Comparison of ENCODE assay signal across 14 cellular contexts in genomic region chr19:13977803-13978202, GRCh38. TPM values are rescaled to one million over a fixed set of nuclear protein-coding genes. Genes with fewer than 3 reads are reported as not detected.
DNase-seq lines count a peak whose midpoint lies in the region; ATAC-seq, FAIRE-seq and TF ChIP-seq lines count a peak whose summit lies in the region.
"Had no signal": no experiment of that assay in that cellular context is flagged by ENCODE, and none has a peak within 500 bp of the region (broad histone marks: within the 10 kb centered on the region; RNA-seq: fewer than 3 reads in every experiment).

No MANE protein-coding gene starts in this region.

- H3K27me3 ChIP-seq in HUES48 (ENCODE audit: control insufficient read depth, insufficient read depth, low read length) (no peaks in the 10 kb centered on the region), stomach smooth muscle (ENCODE audit: control insufficient read depth in 1 of 2, insufficient read depth in 2 of 2, low read length in 2 of 2) (no peaks in the 10 kb centered on the region)

- TF ChIP-seq CTCF in mesothelial cell of epicardium (IDR thresholded peaks at IDR 0.05; ENCODE audit: unreplicated experiment) = no peak

- ATAC-seq in central memory CD8-positive, alpha-beta T cell (replicated peaks; ENCODE audit: extremely low read depth, poor library complexity, severe bottlenecking) = no peak
- ATAC-seq: PC-3 had no signal

- no peak overlapping the region; the same call in 1 of the 2 replicates for H3K4me3 ChIP-seq in HUES48 (ENCODE audit: low read depth, low read length)
- H3K4me3 ChIP-seq in stomach smooth muscle (ENCODE audit: low read length in 2 of 2) = peak overlapping the region in 1 of 2 donors; percentile 63

- no peak overlapping the region for H3K9ac ChIP-seq in HUES48 (ENCODE audit: low read depth, low read length)
- peak overlapping the region; percentile 5 to 22 for H3K9ac ChIP-seq in stomach smooth muscle (ENCODE audit: low read length in 2 of 2)

- H3K27ac ChIP-seq in HUES48 (ENCODE audit: low read depth, low read length) (peak overlapping the region; percentile 47), stomach smooth muscle (ENCODE audit: low read length) (peak overlapping the region; percentile 24)
- H3K27ac ChIP-seq: neutrophil had no signal

- H3K4me3 Mint-ChIP-seq in central memory CD8-positive, alpha-beta T cell = peak overlapping the region; percentile 36
- H3K4me3 Mint-ChIP-seq in mesothelial cell of epicardium = peak overlapping the region; percentile 57

- H3K9me3 ChIP-seq in HUES48 (ENCODE audit: control insufficient read depth, insufficient read depth, low read length) (no peaks in the 10 kb centered on the region), stomach smooth muscle (ENCODE audit: control insufficient read depth in 2 of 2, low read length in 2 of 2) (no peaks in the 10 kb centered on the region)
- H3K9me3 ChIP-seq: neutrophil had no signal

- peaks cover 14% of the 10 kb centered on the region for H3K4me1 ChIP-seq in HUES48 (ENCODE audit: control insufficient read depth, insufficient read depth, low read length)
- H3K4me1 ChIP-seq in stomach smooth muscle (ENCODE audit: control insufficient read depth, insufficient read depth, low read length) = peaks cover 13% of the 10 kb centered on the region

- no peak for DNase-seq in central memory CD8-positive, alpha-beta T cell (ENCODE audit: low spot score in 2 of 2)
- DNase-seq in mesothelial cell of epicardium (ENCODE audit: low spot score in 2 of 2, unreplicated experiment in 2 of 2) (no peak), NCI-H2029 treated with DMSO at 0.1 percent for 48 hours (lab: John Stamatoyannopoulos, UW) (no peak), NCI-H524 treated with DMSO at 0.1 percent for 48 hours (lab: John Stamatoyannopoulos, UW) (no peak), HUDEP-2 (lab: John Stamatoyannopoulos, UW; ENCODE audit: unreplicated experiment in 76 of 76) (no peak), RCC 7860 (ENCODE audit: low spot score) (no peak)
- DNase-seq: activated gamma-delta T cell treated with Interleukin-2 at 50 U/mL for 16 hours; PC-3; stimulated activated naive CD4-positive, alpha-beta T cell treated with Interleukin-2 at 50 U/mL for 16 hours had no signal

- no peak for FAIRE-seq in RCC 7860 (lab: Jason Lieb, UNC)

- peaks cover 6% of the 10 kb centered on the region for H3K36me3 Mint-ChIP-seq in central memory CD8-positive, alpha-beta T cell (ENCODE audit: insufficient read depth)
- H3K36me3 Mint-ChIP-seq in mesothelial cell of epicardium = peaks cover 8% of the 10 kb centered on the region

- H3K9me3 Mint-ChIP-seq in central memory CD8-positive, alpha-beta T cell = no peaks in the 10 kb centered on the region
- H3K9me3 Mint-ChIP-seq in mesothelial cell of epicardium = no peaks in the 10 kb centered on the region

- peaks cover 16% of the 10 kb centered on the region for H3K4me1 Mint-ChIP-seq in central memory CD8-positive, alpha-beta T cell
- peaks cover 19% of the 10 kb centered on the region for H3K4me1 Mint-ChIP-seq in mesothelial cell of epicardium

- peak overlapping the region; percentile 35 for H3K27ac Mint-ChIP-seq in central memory CD8-positive, alpha-beta T cell (ENCODE audit: low read depth)
- H3K27ac Mint-ChIP-seq in mesothelial cell of epicardium = peak overlapping the region; percentile 79

- H3K36me3 ChIP-seq in HUES48 (ENCODE audit: control insufficient read depth, insufficient read depth, low read length) (0 out of 2 replicates have a peak, but pooled peaks cover 2% of the 10 kb centered on the region), stomach smooth muscle (ENCODE audit: control insufficient read depth in 2 of 2, insufficient read depth in 2 of 2, low read length in 2 of 2) (peaks cover 3 to 7% of the 10 kb centered on the region in 2 donors)

- H3K27me3 Mint-ChIP-seq in central memory CD8-positive, alpha-beta T cell = no peaks in the 10 kb centered on the region
- no peaks in the 10 kb centered on the region for H3K27me3 Mint-ChIP-seq in mesothelial cell of epicardium (ENCODE audit: low read depth)

RNA-seq across cellular contexts. Expression of gene DCAF15, which starts 25.5 kb away (rescaled TPM):
- total RNA-seq in mesothelial cell of epicardium = 54.4 to 56.6 TPM (median 55.7 TPM) in 3 replicates

RNA-seq across cellular contexts. Expression of gene RFX1, which starts 28.3 kb away (rescaled TPM):
- 20.6 to 21.6 TPM (median 21.2 TPM) in 3 replicates for total RNA-seq in mesothelial cell of epicardium

RNA-seq across cellular contexts. Expression of gene PODNL1, which starts 39.6 kb away (rescaled TPM):
- total RNA-seq in mesothelial cell of epicardium = 0.20 to 1.0 TPM (median 0.75 TPM) in 3 replicates
- total RNA-seq: PC-3 had no signal

RNA-seq across cellular contexts. Expression of gene RLN3, which starts 50.1 kb away (rescaled TPM):
- total RNA-seq in mesothelial cell of epicardium = not detected in 3 replicates
- total RNA-seq: esophagus mucosa, MCF 10A, PC-3 had no signal

RNA-seq across cellular contexts. Expression of gene IL27RA, which starts 53.8 kb away (rescaled TPM):
- 6.2 to 6.6 TPM (median 6.5 TPM) in 3 replicates for total RNA-seq in mesothelial cell of epicardium
